In the genomic region with DNA sequence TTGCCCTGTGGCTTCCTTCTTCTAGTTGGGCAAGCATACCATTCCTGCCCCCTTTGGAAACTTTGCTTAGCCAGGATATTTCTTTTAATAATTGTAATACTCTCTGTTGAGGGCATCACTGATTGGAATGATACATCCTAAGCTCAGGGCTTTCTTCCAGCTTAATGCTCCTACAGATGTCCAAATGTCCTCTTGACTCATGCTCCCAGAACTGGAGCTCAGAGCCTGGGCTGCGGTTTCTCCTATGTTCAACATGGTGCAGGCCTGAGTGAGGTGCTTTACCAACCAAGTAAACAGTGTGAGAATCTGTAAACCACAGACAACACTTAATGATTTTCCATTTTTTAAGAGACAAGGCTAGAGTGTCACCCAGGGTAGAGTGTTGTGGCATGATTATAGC, we compare ENCODE assay signal across 19 cellular contexts.
"Had no signal": no experiment of that assay in that cellular context is flagged by ENCODE, and none has a peak within 500 bp of the region (broad histone marks: within the 10 kb centered on the region; RNA-seq: fewer than 3 reads in every experiment).

No MANE protein-coding gene starts in this region.

- H3K4me3 ChIP-seq: colonic mucosa, gastrocnemius medialis, heart right ventricle, mucosa of descending colon, ovary, suprapubic skin, thyroid gland had no signal

- H3K27me3 Mint-ChIP-seq: naive thymus-derived CD8-positive, alpha-beta T cell; progenitor cell of endocrine pancreas; type B pancreatic cell had no signal

- H3K4me3 Mint-ChIP-seq: endodermal cell; naive thymus-derived CD8-positive, alpha-beta T cell; type B pancreatic cell had no signal

- H3K36me3 ChIP-seq: colonic mucosa, gastrocnemius medialis, heart right ventricle, ovary, suprapubic skin, thyroid gland had no signal

- H3K4me1 ChIP-seq: colonic mucosa, gastrocnemius medialis had no signal

- H3K36me3 Mint-ChIP-seq: type B pancreatic cell had no signal

- DNase-seq: colonic mucosa; dermis blood vessel endothelial cell; endodermal cell; erythroblast; gastrocnemius medialis; heart right ventricle; hypothalamus; kidney glomerular epithelial cell; mucosa of descending colon; naive thymus-derived CD8-positive, alpha-beta T cell; ovary; small intestine; stimulated activated CD4-positive, alpha-beta T cell treated with anti-CD3 and anti-CD28 coated beads, Interleukin-12 subunit alpha, Interleukin-12 subunit beta, amount 100 ng/mL, for 4 hours; stimulated activated naive CD4-positive, alpha-beta T cell; thyroid gland had no signal

- H3K9me3 ChIP-seq: colonic mucosa, gastrocnemius medialis, heart right ventricle, mucosa of descending colon, ovary, suprapubic skin, thyroid gland had no signal

- H3K9me3 Mint-ChIP-seq: endodermal cell; naive thymus-derived CD8-positive, alpha-beta T cell; type B pancreatic cell had no signal

- H3K27ac ChIP-seq: colonic mucosa, gastrocnemius medialis, heart right ventricle, ovary, suprapubic skin, thyroid gland had no signal

- ATAC-seq: gastrocnemius medialis; heart right ventricle; mucosa of descending colon; naive thymus-derived CD8-positive, alpha-beta T cell; right cardiac atrium had no signal

- H3K27me3 ChIP-seq: colonic mucosa, gastrocnemius medialis, heart right ventricle, ovary, suprapubic skin, thyroid gland had no signal

- H3K27ac Mint-ChIP-seq: endodermal cell; naive thymus-derived CD8-positive, alpha-beta T cell; progenitor cell of endocrine pancreas; type B pancreatic cell had no signal
